1 cellular context compared by ENCODE assay signal in genomic region chr15:92917606-92918407, GRCh38.
TF ChIP-seq lines count a peak whose summit lies in the region.

No MANE protein-coding gene starts in this region.

TF ChIP-seq in GM23338, 12 proteins besides CTCF, POLR2A, EP300 and RAD21 (continued from another document):
- TF ChIP-seq ETS1 (IDR thresholded peaks at IDR 0.05) (no peak), STAT1 (IDR thresholded peaks at IDR 0.05; ENCODE audit: unreplicated experiment) (no peak)
TF ChIP-seq in GM23338: peak in this region for 0.
